Comparison of ENCODE assay signal across 12 cellular contexts in the genomic region with DNA sequence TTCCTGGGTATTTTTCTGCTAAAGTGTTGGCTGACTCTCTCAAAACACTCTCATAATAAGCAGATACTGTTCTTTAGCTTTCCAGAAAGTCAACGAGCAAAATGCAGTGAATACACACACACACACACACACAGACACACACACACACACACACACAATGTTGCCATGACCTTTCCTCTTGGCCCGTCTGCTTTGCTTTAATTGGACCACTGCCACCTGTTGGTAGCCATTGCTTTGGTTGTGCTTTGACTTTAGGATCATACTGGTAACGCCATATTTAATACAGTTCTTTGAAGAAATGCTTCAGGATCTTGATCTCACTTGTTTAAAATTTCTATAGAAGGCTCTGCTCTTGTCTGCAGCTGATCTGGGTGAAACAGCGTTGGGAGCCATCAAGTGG. TPM values are rescaled to one million over a fixed set of nuclear protein-coding genes. Genes with fewer than 3 reads are reported as not detected.
DNase-seq lines count a peak whose midpoint lies in the region; TF ChIP-seq lines count a peak whose summit lies in the region.
"Had no signal": no experiment of that assay in that cellular context is flagged by ENCODE, and none has a peak within 500 bp of the region (broad histone marks: within the 10 kb centered on the region; RNA-seq: fewer than 3 reads in every experiment).

No MANE protein-coding gene starts in this region.

- no peak overlapping the region for H3K4me2 ChIP-seq in OCI-LY1 (ENCODE audit: low read length)

- H2AFZ ChIP-seq in OCI-LY1 (ENCODE audit: low read length): no peak overlapping the region

- no peaks in the 10 kb centered on the region for H3F3A ChIP-seq in OCI-LY1 (ENCODE audit: insufficient read depth, low read length)

- H3K9ac ChIP-seq in OCI-LY1 (ENCODE audit: low read length): no peak overlapping the region

- H3K9me3 ChIP-seq in OCI-LY1 (ENCODE audit: low read length): no peaks in the 10 kb centered on the region
- no peaks in the 10 kb centered on the region for H3K9me3 ChIP-seq in testis
- H3K9me3 ChIP-seq: thoracic aorta had no signal

- peaks cover 7% of the 10 kb centered on the region; the same call in 1 of the 2 replicates for H3K36me3 ChIP-seq in OCI-LY1 (ENCODE audit: insufficient read depth, low read length)
- no peaks in the 10 kb centered on the region for H3K36me3 ChIP-seq in testis (ENCODE audit: low read depth, missing control alignments)
- H3K36me3 ChIP-seq: thoracic aorta had no signal

- peaks cover 20% of the 10 kb centered on the region for H3K4me1 ChIP-seq in OCI-LY1 (ENCODE audit: insufficient read depth, low read length, severe bottlenecking)
- peaks cover 4% of the 10 kb centered on the region for H3K4me1 ChIP-seq in testis

- no peaks in the 10 kb centered on the region for H4K20me1 ChIP-seq in OCI-LY1 (ENCODE audit: insufficient read depth, low read length)

- 69 to 74% methylated on average over 4 of the region's 4 CpGs for WGBS in testis, 2 donors

- H3K4me3 ChIP-seq in OCI-LY1 (ENCODE audit: low read depth, low read length, poor library complexity, severe bottlenecking) (no peak overlapping the region), epithelial cell of esophagus (ENCODE audit: low read length) (no peak overlapping the region), testis (no peak overlapping the region)
- H3K4me3 ChIP-seq: thoracic aorta had no signal

- TF ChIP-seq POLR2A in testis (IDR thresholded peaks at IDR 0.05): no peak

- peak; percentile 14 for DNase-seq in NCI-H2196 (lab: John Stamatoyannopoulos, UW; ENCODE audit: unreplicated experiment)
- DNase-seq in NCI-H2196 treated with DMSO at 0.1 percent for 48 hours (lab: John Stamatoyannopoulos, UW; ENCODE audit: unreplicated experiment): no peak
- DNase-seq in epithelial cell of esophagus (ENCODE audit: low read depth): peak; percentile 40
- no peak for DNase-seq in AG08396 (ENCODE audit: low spot score)
- no peak for DNase-seq in NCI-H2081 treated with DMSO at 0.1 percent for 48 hours (lab: John Stamatoyannopoulos, UW)
- no peak for DNase-seq in testis
- DNase-seq: activated T-cell treated with anti-CD3 and anti-CD28 coated beads, Interleukin-2, amount 50 U/mL, for 1 hour; GOT3; KG1 had no signal

- intact Hi-C loops in testis (cut with DNase I; ENCODE audit: low total_unique reads): no loop called here

- no peak overlapping the region for H3K27ac ChIP-seq in OCI-LY1 (ENCODE audit: low read depth, low read length, poor library complexity, severe bottlenecking)
- no peak overlapping the region for H3K27ac ChIP-seq in testis
- H3K27ac ChIP-seq: thoracic aorta had no signal

- no peaks in the 10 kb centered on the region for H3K27me3 ChIP-seq in OCI-LY1 (ENCODE audit: insufficient read depth, low read length)
- H3K27me3 ChIP-seq in testis: no peaks in the 10 kb centered on the region

- H3K79me2 ChIP-seq in OCI-LY1 (ENCODE audit: insufficient read depth, low read length): no peaks in the 10 kb centered on the region

- no peaks in the 10 kb centered on the region for H3K9me2 ChIP-seq in OCI-LY1 (ENCODE audit: low read depth, low read length)

- peak; percentile 26; the same call in 1 of the 3 replicates for TF ChIP-seq CTCF in GM12872 (IDR thresholded peaks at IDR 0.05; ENCODE audit: insufficient read depth, low read depth, low read length)
- peak; percentile 54 for TF ChIP-seq CTCF in OCI-LY1 (IDR thresholded peaks at IDR 0.05; ENCODE audit: low read length)
- no peak for TF ChIP-seq CTCF in epithelial cell of esophagus (IDR thresholded peaks at IDR 0.05; ENCODE audit: insufficient read depth, low read depth, low read length, missing control alignments)
- no peak for TF ChIP-seq CTCF in testis (IDR thresholded peaks at IDR 0.05)

RNA-seq across cellular contexts. Expression of a gene that starts 4.4 kb away (rescaled TPM):
- total RNA-seq in testis: 10 to 100 TPM; 19.7 to 25.7 TPM
- polyA plus RNA-seq in testis (ENCODE audit: insufficient read depth, low read depth, low replicate concordance): 16.8 TPM

RNA-seq across cellular contexts. Expression of a gene that starts 4.5 kb away (rescaled TPM):
- total RNA-seq in testis: 10 to 100 TPM; 33.6 to 49.4 TPM
- polyA plus RNA-seq in testis (ENCODE audit: insufficient read depth, low read depth, low replicate concordance): 15.2 TPM

Comparison
In these comparisons a context has a peak if more than half of its experiments do, and no peak if none do; other contexts are left out.
1. DNase-seq: peak in NCI-H2196 (single experiment) and epithelial cell of esophagus (single experiment); none in NCI-H2196 treated with DMSO at 0.1 percent for 48 hours (single experiment), AG08396 (single experiment), NCI-H2081 treated with DMSO at 0.1 percent for 48 hours (single experiment) and testis (single experiment).
2. CTCF ChIP-seq: peak in GM12872 (single experiment) and OCI-LY1 (single experiment); none in epithelial cell of esophagus (single experiment) and testis (0 of 3).